2 cellular contexts compared by ENCODE assay signal in genomic region chr15:66586155-66586976, GRCh38.
A peak's percentile ranks its signal among the peaks of the same experiment; 100 is the strongest.
TF ChIP-seq lines count a peak whose summit lies in the region.

No MANE protein-coding gene starts in this region.

TF ChIP-seq in IMR-90, 13 proteins besides CTCF, POLR2A, EP300 and RAD21:
- TF ChIP-seq MAFK (IDR thresholded peaks at IDR 0.05; ENCODE audit: low read depth, low read length) (no peak), SMC3 (IDR thresholded peaks at IDR 0.05; ENCODE audit: low read depth, low read length) (no peak), MXI1 (IDR thresholded peaks at IDR 0.05; ENCODE audit: borderline replicate concordance, low read depth, low read length) (no peak), CEBPB (IDR thresholded peaks at IDR 0.05; ENCODE audit: low read depth, low read length) (no peak), RFX5 (IDR thresholded peaks at IDR 0.05; ENCODE audit: low read depth, low read length) (no peak), CHD1 (IDR thresholded peaks at IDR 0.05; ENCODE audit: low read depth, low read length) (no peak), MAZ (IDR thresholded peaks at IDR 0.05; ENCODE audit: borderline replicate concordance, low read depth, low read length) (no peak), BHLHE40 (IDR thresholded peaks at IDR 0.05; ENCODE audit: low read depth, low read length) (no peak), RCOR1 (IDR thresholded peaks at IDR 0.05; ENCODE audit: insufficient replicate concordance, low read length) (no peak), FOS (IDR thresholded peaks at IDR 0.05; ENCODE audit: low read depth, low read length) (no peak), USF2 (IDR thresholded peaks at IDR 0.05; ENCODE audit: low read depth, low read length) (no peak), ELK1 (IDR thresholded peaks at IDR 0.05; ENCODE audit: borderline replicate concordance, low read depth, low read length) (no peak), NFE2L2 (IDR thresholded peaks at IDR 0.05; ENCODE audit: low read depth, low read length) (no peak)

TF ChIP-seq in K562, 482 proteins besides CTCF, POLR2A, EP300 and RAD21 (continues in another document):
- TF ChIP-seq HNRNPH1 (optimal IDR thresholded peaks at IDR 0.05; ENCODE audit: low read depth, low read length): no peak
- no peak for TF ChIP-seq CREB3L1 (IDR thresholded peaks at IDR 0.05; ENCODE audit: borderline replicate concordance, low read depth)
- TF ChIP-seq MBD2 (IDR thresholded peaks at IDR 0.05; ENCODE audit: borderline replicate concordance, low read depth): no peak
- TF ChIP-seq TFAP4 (CRISPR knock-in tag; IDR thresholded peaks at IDR 0.05; ENCODE audit: borderline replicate concordance): peak; percentile 67
- no peak for TF ChIP-seq FOXO4 (CRISPR knock-in tag; IDR thresholded peaks at IDR 0.05)
- TF ChIP-seq ZBTB49 (CRISPR knock-in tag; IDR thresholded peaks at IDR 0.05; ENCODE audit: borderline replicate concordance): no peak
- TF ChIP-seq ZNF76 (CRISPR knock-in tag; IDR thresholded peaks at IDR 0.05; ENCODE audit: borderline replicate concordance): no peak
- no peak for TF ChIP-seq BRF1 (IDR thresholded peaks at IDR 0.05; ENCODE audit: borderline replicate concordance, extremely low read depth, insufficient read length)
- peak in 1 of 2 experiments; percentile 38; a peak in 1 of 4 replicates for TF ChIP-seq ETV6 (IDR thresholded peaks at IDR 0.05; ENCODE audit: borderline replicate concordance in 1 of 2, low read depth in 2 of 2, low read length in 1 of 2)
- TF ChIP-seq ETV6 (CRISPR knock-in tag; IDR thresholded peaks at IDR 0.05; ENCODE audit: borderline replicate concordance): no peak
- no peak for TF ChIP-seq GMEB1 (CRISPR knock-in tag; IDR thresholded peaks at IDR 0.05)
- TF ChIP-seq EGR1 (conservative IDR thresholded peaks at IDR 0.05): 0 out of 2 replicates have a peak, but pooled peaks have one; percentile 11
- no peak for TF ChIP-seq ZNF507 (tag; conservative IDR thresholded peaks at IDR 0.05)
- no peak for TF ChIP-seq ZKSCAN3 (CRISPR knock-in tag; IDR thresholded peaks at IDR 0.05)
- no peak for TF ChIP-seq ZBED1 (IDR thresholded peaks at IDR 0.05)
- no peak for TF ChIP-seq SOX6 (IDR thresholded peaks at IDR 0.05)
- TF ChIP-seq ZFP91 (CRISPR knock-in tag; IDR thresholded peaks at IDR 0.05): no peak
- TF ChIP-seq ZNF354B (CRISPR knock-in tag; IDR thresholded peaks at IDR 0.05): no peak
- no peak for TF ChIP-seq JUND (IDR thresholded peaks at IDR 0.05; ENCODE audit: borderline replicate concordance, low read depth, low read length)
- TF ChIP-seq JUND (tag; IDR thresholded peaks at IDR 0.05; ENCODE audit: borderline replicate concordance, low read depth, low read length): no peak
- no peak for TF ChIP-seq DPF2 (IDR thresholded peaks at IDR 0.05)
- TF ChIP-seq POLR2AphosphoS5 (IDR thresholded peaks at IDR 0.05; ENCODE audit: control insufficient read depth, insufficient read depth, low read depth, low read length): peak; percentile 28; the same call in 1 of the 2 replicates
- 0 out of 2 replicates have a peak, but pooled peaks have one; percentile 36 for TF ChIP-seq SUPT5H (IDR thresholded peaks at IDR 0.05)
- no peak for TF ChIP-seq ZNF24 (IDR thresholded peaks at IDR 0.05)
- no peak for TF ChIP-seq CHD4 (IDR thresholded peaks at IDR 0.05; ENCODE audit: insufficient read depth, insufficient replicate concordance, low read depth, low read length, poor library complexity, severe bottlenecking)
- TF ChIP-seq SIN3B (IDR thresholded peaks at IDR 0.05; ENCODE audit: low read depth): no peak
- TF ChIP-seq ZNF280B (CRISPR knock-in tag; IDR thresholded peaks at IDR 0.05): no peak
- no peak for TF ChIP-seq ETS2 (tag; IDR thresholded peaks at IDR 0.05; ENCODE audit: borderline replicate concordance, poor library complexity, severe bottlenecking)
- no peak for TF ChIP-seq POLR2B (IDR thresholded peaks at IDR 0.05; ENCODE audit: low read depth, partially characterized antibody)
- TF ChIP-seq PHB2 (IDR thresholded peaks at IDR 0.05; ENCODE audit: low read depth): no peak
- TF ChIP-seq MECOM (CRISPR knock-in tag; IDR thresholded peaks at IDR 0.05): no peak
- TF ChIP-seq E2F5 (CRISPR knock-in tag; IDR thresholded peaks at IDR 0.05): no peak
- no peak for TF ChIP-seq PCBP2 (IDR thresholded peaks at IDR 0.05; ENCODE audit: low read depth, low read length, poor library complexity, severe bottlenecking)
- TF ChIP-seq SRF (CRISPR knock-in tag; IDR thresholded peaks at IDR 0.05): no peak
- TF ChIP-seq CHCHD3 (CRISPR knock-in tag; IDR thresholded peaks at IDR 0.05): no peak
- peak; percentile 51 for TF ChIP-seq RBFOX2 (IDR thresholded peaks at IDR 0.05; ENCODE audit: low read depth, low read length)
- no peak for TF ChIP-seq TEAD4 (IDR thresholded peaks at IDR 0.05; ENCODE audit: low read length)
- TF ChIP-seq TEAD4 (CRISPR knock-in tag; IDR thresholded peaks at IDR 0.05; ENCODE audit: borderline replicate concordance): no peak
- TF ChIP-seq ZNF445 (CRISPR knock-in tag; IDR thresholded peaks at IDR 0.05; ENCODE audit: low read depth): no peak
- TF ChIP-seq AFF4 (CRISPR knock-in tag; IDR thresholded peaks at IDR 0.05): no peak
- no peak for TF ChIP-seq NCOA4 (IDR thresholded peaks at IDR 0.05; ENCODE audit: partially characterized antibody)
- TF ChIP-seq MED1 (CRISPR knock-in tag; IDR thresholded peaks at IDR 0.05; ENCODE audit: borderline replicate concordance): no peak
- TF ChIP-seq THRB (CRISPR knock-in tag; conservative IDR thresholded peaks at IDR 0.05): no peak
- no peak for TF ChIP-seq ZZZ3 (IDR thresholded peaks at IDR 0.05)
